ENCODE assay signal across 1 cellular context in the genomic region with DNA sequence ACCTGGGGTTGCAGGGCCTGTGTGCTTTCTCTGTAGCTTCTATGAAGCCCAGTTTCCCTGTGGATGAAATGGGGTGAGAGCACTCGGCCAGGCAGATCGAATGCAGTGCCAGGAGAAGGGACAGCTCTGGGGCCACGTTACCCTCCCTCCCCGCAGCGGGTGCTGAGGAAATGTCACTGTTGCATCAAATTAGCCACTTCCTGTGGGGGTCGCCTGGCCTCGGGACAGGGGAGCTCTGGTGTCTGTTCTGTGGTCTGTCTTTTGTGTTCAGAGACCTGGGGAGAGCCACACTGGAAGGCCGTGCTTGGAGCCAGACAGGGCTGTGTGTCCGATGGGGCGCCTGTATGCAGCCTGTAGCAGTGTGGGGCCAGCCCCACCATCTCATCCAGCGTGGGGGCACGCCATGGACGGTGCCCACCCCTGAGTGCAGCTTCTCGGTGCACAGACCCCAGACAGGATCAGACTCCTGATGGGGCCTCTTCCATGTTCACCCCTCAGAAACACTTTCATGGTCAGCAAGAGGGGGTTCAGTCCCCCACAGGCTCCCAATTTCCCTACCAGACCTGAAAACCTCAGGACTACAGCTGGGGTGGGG.
TF ChIP-seq lines count a peak whose summit lies in the region.

No MANE protein-coding gene starts in this region.

TF ChIP-seq in H1, 55 proteins besides CTCF, POLR2A, EP300 and RAD21 (continued from another document):
- no peak for TF ChIP-seq SP4 (IDR thresholded peaks at IDR 0.05; ENCODE audit: low read length)
- TF ChIP-seq CHD2 (IDR thresholded peaks at IDR 0.05; ENCODE audit: low read length): no peak
- no peak for TF ChIP-seq CEBPB (IDR thresholded peaks at IDR 0.05; ENCODE audit: low read depth, low read length)
- TF ChIP-seq CBX5 (IDR thresholded peaks at IDR 0.05; ENCODE audit: low read depth, low read length): no peak
- no peak for TF ChIP-seq RBBP5 (IDR thresholded peaks at IDR 0.05; ENCODE audit: borderline replicate concordance, low read depth, low read length)
- no peak for TF ChIP-seq SAP30 (IDR thresholded peaks at IDR 0.05; ENCODE audit: insufficient read depth, insufficient replicate concordance, low read length)
